ENCODE assay signal across 29 cellular contexts in the genomic region with DNA sequence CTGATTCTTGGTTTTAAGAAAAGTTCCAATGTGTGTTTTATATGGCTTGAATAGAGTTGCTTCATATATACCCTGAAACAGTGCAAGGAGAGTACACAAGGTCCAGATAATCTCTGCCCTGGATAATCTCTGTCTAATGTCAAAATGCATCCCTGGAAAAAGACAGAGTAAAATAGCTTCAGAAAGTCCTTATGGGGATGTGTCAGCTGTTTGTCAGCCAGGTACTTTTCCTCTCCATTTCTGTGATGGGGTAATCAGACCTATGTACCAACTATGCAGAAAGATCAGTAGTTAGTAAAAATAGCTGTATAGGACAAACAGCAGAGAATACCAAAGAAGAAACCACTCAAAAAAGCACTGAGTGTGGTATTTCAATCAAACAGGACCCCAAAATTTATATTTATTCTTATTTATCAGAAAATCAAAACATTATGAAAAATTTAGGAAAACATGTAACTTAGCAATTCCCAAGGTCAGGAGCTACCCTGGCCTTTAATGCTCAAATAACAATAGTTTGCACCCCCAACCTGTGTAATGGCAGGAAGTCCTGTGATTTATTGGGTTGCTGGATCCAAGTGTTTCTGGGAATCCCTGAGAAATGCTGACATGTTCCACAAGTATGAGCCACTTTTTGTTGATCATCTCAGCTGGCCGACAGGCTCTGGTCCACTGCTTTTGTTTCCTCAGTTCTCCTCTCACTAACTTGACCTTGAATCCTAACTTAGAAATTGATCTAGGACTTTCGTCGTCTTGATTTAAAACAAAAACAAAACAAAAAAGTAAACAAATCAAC.
DNase-seq lines count a peak whose midpoint lies in the region; ATAC-seq and TF ChIP-seq lines count a peak whose summit lies in the region.
"Had no signal": no experiment of that assay in that cellular context is flagged by ENCODE, and none has a peak within 500 bp of the region (broad histone marks: within the 10 kb centered on the region; RNA-seq: fewer than 3 reads in every experiment).

No MANE protein-coding gene starts in this region.

- no peaks in the 10 kb centered on the region for H3K9me3 ChIP-seq in osteoblast (ENCODE audit: low read depth, low read length)
- H3K9me3 ChIP-seq: neutrophil, psoas muscle had no signal

- DNase-seq in A172 (ENCODE audit: low spot score) (peak; percentile 7), HFFc6 (peak; percentile 25), fibroblast of mammary gland (ENCODE audit: low read depth) (peak; percentile 56), osteoblast (ENCODE audit: insufficient read length, low spot score, missing footprints) (no peak), anterior cingulate cortex (lab: John Stamatoyannopoulos, UW) (no peak), DMS153 (lab: John Stamatoyannopoulos, UW) (no peak)
- no peak for DNase-seq in stimulated activated CD8-positive, alpha-beta memory T cell treated with anti-CD3 and anti-CD28 coated beads, Interleukin-4, amount 100 ng/mL, for 48 hours
- DNase-seq in effector memory CD8-positive, alpha-beta T cell: no peak
- DNase-seq: activated naive CD4-positive, alpha-beta T cell treated with anti-CD3 and anti-CD28 coated beads, Interleukin-2, amount 10 ng/mL, durations not matched to agents 7 days and 5 days; aorta; central memory CD4-positive, alpha-beta T cell; COR-L47; DMS79; H7; NCI-H146; NCI-H524 treated with DMSO at 0.1 percent for 48 hours; NK-92 treated with Interleukin-12 subunit alpha and Interleukin-12 subunit beta, amount 100 ng/mL, for 24 hours; PC-9; psoas muscle; SHP77 treated with DMSO at 0.1 percent for 48 hours; small intestine; stimulated activated CD4-positive, alpha-beta T cell treated with anti-CD3 and anti-CD28 coated beads, Interleukin-2, amount 100 ng/mL, for 48 hours; T1000 had no signal

- H3K4me3 ChIP-seq in fibroblast of mammary gland (ENCODE audit: control insufficient read depth, low read depth, low read length) (no peak overlapping the region), osteoblast (ENCODE audit: insufficient read depth, low read length) (no peak overlapping the region)
- H3K4me3 ChIP-seq: PC-9, psoas muscle had no signal

- no peaks in the 10 kb centered on the region for H3K27me3 ChIP-seq in osteoblast (ENCODE audit: insufficient read depth, low read length)
- H3K27me3 ChIP-seq: neutrophil had no signal

- no peaks in the 10 kb centered on the region for H3K36me3 ChIP-seq in osteoblast (ENCODE audit: insufficient read depth, low read length)
- H3K36me3 ChIP-seq: neutrophil had no signal

- H3K27ac ChIP-seq in osteoblast (ENCODE audit: low read depth, low read length): no peak overlapping the region
- H3K27ac ChIP-seq: 22Rv1, epithelial cell of prostate, neutrophil, PC-9, psoas muscle had no signal

- H3K27ac Mint-ChIP-seq in HFFc6: peak overlapping the region; percentile 65
- no peak overlapping the region for H3K27ac Mint-ChIP-seq in effector memory CD8-positive, alpha-beta T cell
- H3K27ac Mint-ChIP-seq: activated naive CD4-positive, alpha-beta T cell treated with anti-CD3 and anti-CD28 coated beads, Interleukin-2, amount 10 ng/mL, durations not matched to agents 7 days and 5 days; B cell; stimulated activated memory B cell treated with anti-CD40 and anti-IgM and Interleukin-4, amounts not matched to agents 10 μg/mL and 1 μg/mL and 100 μg/mL, for 72 hours; WTC11 had no signal

- peak overlapping the region; percentile 20 for H3K4me2 ChIP-seq in osteoblast (ENCODE audit: insufficient read depth, low read length)
- H3K4me2 ChIP-seq: PC-9 had no signal

- H4K20me1 ChIP-seq in osteoblast (ENCODE audit: insufficient read depth, low read length): no peaks in the 10 kb centered on the region

- H3K79me2 ChIP-seq in osteoblast (ENCODE audit: insufficient read depth, low read length): no peaks in the 10 kb centered on the region

- H3K36me3 Mint-ChIP-seq in HFFc6 (ENCODE audit: low read depth): peaks cover 12% of the 10 kb centered on the region
- no peaks in the 10 kb centered on the region for H3K36me3 Mint-ChIP-seq in effector memory CD8-positive, alpha-beta T cell (ENCODE audit: insufficient read depth)
- H3K36me3 Mint-ChIP-seq: activated naive CD4-positive, alpha-beta T cell treated with anti-CD3 and anti-CD28 coated beads, Interleukin-2, amount 10 ng/mL, durations not matched to agents 7 days and 5 days; stimulated activated memory B cell treated with anti-CD40 and anti-IgM and Interleukin-4, amounts not matched to agents 10 μg/mL and 1 μg/mL and 100 μg/mL, for 72 hours had no signal

- no peak for ATAC-seq in effector memory CD8-positive, alpha-beta T cell (replicated peaks)
- ATAC-seq: psoas muscle; stimulated activated memory B cell treated with anti-CD40 and anti-IgM and Interleukin-4, amounts not matched to agents 10 μg/mL and 1 μg/mL and 100 μg/mL, for 72 hours; WTC11 had no signal

- H3K9me3 Mint-ChIP-seq in HFFc6: peaks cover 7% of the 10 kb centered on the region; the same call in 1 of the 2 replicates
- H3K9me3 Mint-ChIP-seq in effector memory CD8-positive, alpha-beta T cell: no peaks in the 10 kb centered on the region
- H3K9me3 Mint-ChIP-seq: activated naive CD4-positive, alpha-beta T cell treated with anti-CD3 and anti-CD28 coated beads, Interleukin-2, amount 10 ng/mL, durations not matched to agents 7 days and 5 days; stimulated activated memory B cell treated with anti-CD40 and anti-IgM and Interleukin-4, amounts not matched to agents 10 μg/mL and 1 μg/mL and 100 μg/mL, for 72 hours had no signal

- no peak for TF ChIP-seq CTCF in HFFc6 (IDR thresholded peaks at IDR 0.05)
- no peak for TF ChIP-seq CTCF in fibroblast of mammary gland (conservative IDR thresholded peaks at IDR 0.05; ENCODE audit: control insufficient read depth, insufficient read depth, low read depth, low read length)
- no peak for TF ChIP-seq CTCF in osteoblast (IDR thresholded peaks at IDR 0.05; ENCODE audit: extremely low read depth, low read depth, low read length)

- no peak overlapping the region for H2AFZ ChIP-seq in osteoblast (ENCODE audit: low read length)
- H2AFZ ChIP-seq: PC-9 had no signal

- H3K4me1 ChIP-seq in osteoblast (ENCODE audit: insufficient read depth, low read length): peaks cover 32% of the 10 kb centered on the region
- H3K4me1 ChIP-seq: psoas muscle had no signal

- H3K4me1 Mint-ChIP-seq in HFFc6 (ENCODE audit: low read depth): peaks cover 56% of the 10 kb centered on the region
- H3K4me1 Mint-ChIP-seq in effector memory CD8-positive, alpha-beta T cell (ENCODE audit: low read depth in 2 of 2): no peaks in the 10 kb centered on the region
- H3K4me1 Mint-ChIP-seq: activated naive CD4-positive, alpha-beta T cell treated with anti-CD3 and anti-CD28 coated beads, Interleukin-2, amount 10 ng/mL, durations not matched to agents 7 days and 5 days; B cell; stimulated activated memory B cell treated with anti-CD40 and anti-IgM and Interleukin-4, amounts not matched to agents 10 μg/mL and 1 μg/mL and 100 μg/mL, for 72 hours had no signal

- no peaks in the 10 kb centered on the region for H3K27me3 Mint-ChIP-seq in HFFc6 (ENCODE audit: insufficient read depth)
- H3K27me3 Mint-ChIP-seq in effector memory CD8-positive, alpha-beta T cell: peaks cover 34 to 38% of the 10 kb centered on the region in 2 donors

- no peak overlapping the region for H3K4me3 Mint-ChIP-seq in HFFc6
- no peak overlapping the region for H3K4me3 Mint-ChIP-seq in effector memory CD8-positive, alpha-beta T cell
- H3K4me3 Mint-ChIP-seq: activated naive CD4-positive, alpha-beta T cell treated with anti-CD3 and anti-CD28 coated beads, Interleukin-2, amount 10 ng/mL, durations not matched to agents 7 days and 5 days; B cell; stimulated activated memory B cell treated with anti-CD40 and anti-IgM and Interleukin-4, amounts not matched to agents 10 μg/mL and 1 μg/mL and 100 μg/mL, for 72 hours; WTC11 had no signal

Comparison
In these comparisons a context has a peak if more than half of its experiments do, and no peak if none do; other contexts are left out.
1. DNase-seq: peak in A172 (single experiment), HFFc6 (single experiment) and fibroblast of mammary gland (single experiment); none in osteoblast (single experiment), stimulated activated CD8-positive, alpha-beta memory T cell treated with anti-CD3 and anti-CD28 coated beads, Interleukin-4, amount 100 ng/mL, for 48 hours (single experiment), anterior cingulate cortex (0 of 58), effector memory CD8-positive, alpha-beta T cell (0 of 3) and DMS153 (single experiment).